1 cellular context compared by ENCODE assay signal in genomic region chr15:41125063-41125669, GRCh38.
TF ChIP-seq lines count a peak whose summit lies in the region.

No MANE protein-coding gene starts in this region.

TF ChIP-seq in HepG2, 621 proteins besides CTCF, POLR2A, EP300 and RAD21 (continued from another document):
- TF ChIP-seq FOXP4 (CRISPR knock-in tag; IDR thresholded peaks at IDR 0.05) (peak; percentile 44; the same call in 1 of the 2 replicates), ZNF333 (CRISPR knock-in tag; IDR thresholded peaks at IDR 0.05; ENCODE audit: borderline replicate concordance) (no peak), REL (CRISPR knock-in tag; conservative IDR thresholded peaks at IDR 0.05) (no peak), ZNF816 (CRISPR knock-in tag; IDR thresholded peaks at IDR 0.05; ENCODE audit: borderline replicate concordance) (no peak), KLF16 (CRISPR knock-in tag; IDR thresholded peaks at IDR 0.05) (no peak), ZNF253 (CRISPR knock-in tag; IDR thresholded peaks at IDR 0.05; ENCODE audit: borderline replicate concordance) (no peak), SALL1 (CRISPR knock-in tag; IDR thresholded peaks at IDR 0.05) (peak; percentile 16; the same call in 1 of the 2 replicates), BCL6 (CRISPR knock-in tag; IDR thresholded peaks at IDR 0.05) (peak; percentile 29; the same call in 1 of the 2 replicates), TEAD3 (CRISPR knock-in tag; optimal IDR thresholded peaks at IDR 0.05; ENCODE audit: borderline replicate concordance) (peak; percentile 64), ARID4A (CRISPR knock-in tag; IDR thresholded peaks at IDR 0.05; ENCODE audit: borderline replicate concordance) (no peak), RBM39 (IDR thresholded peaks at IDR 0.05; ENCODE audit: low read depth, low read length, poor library complexity, severe bottlenecking) (no peak), FOXA3 (CRISPR knock-in tag; IDR thresholded peaks at IDR 0.05) (peak; percentile 67; the same call in 1 of the 2 replicates), PAXIP1 (CRISPR knock-in tag; conservative IDR thresholded peaks at IDR 0.05) (peak; percentile 62), FOXA1 (IDR thresholded peaks at IDR 0.05) (peak; percentile 66), FOXA1 (CRISPR knock-in tag; IDR thresholded peaks at IDR 0.05) (peak; percentile 25; the same call in 1 of the 2 replicates), PCBP2 (optimal IDR thresholded peaks at IDR 0.05; ENCODE audit: low read depth, low read length, poor library complexity, severe bottlenecking) (no peak), FOXP1 (IDR thresholded peaks at IDR 0.05) (no peak), FOXP1 (CRISPR knock-in tag; IDR thresholded peaks at IDR 0.05) (peak; percentile 48; the same call in 1 of the 2 replicates)
- TF ChIP-seq, protein P1, sequence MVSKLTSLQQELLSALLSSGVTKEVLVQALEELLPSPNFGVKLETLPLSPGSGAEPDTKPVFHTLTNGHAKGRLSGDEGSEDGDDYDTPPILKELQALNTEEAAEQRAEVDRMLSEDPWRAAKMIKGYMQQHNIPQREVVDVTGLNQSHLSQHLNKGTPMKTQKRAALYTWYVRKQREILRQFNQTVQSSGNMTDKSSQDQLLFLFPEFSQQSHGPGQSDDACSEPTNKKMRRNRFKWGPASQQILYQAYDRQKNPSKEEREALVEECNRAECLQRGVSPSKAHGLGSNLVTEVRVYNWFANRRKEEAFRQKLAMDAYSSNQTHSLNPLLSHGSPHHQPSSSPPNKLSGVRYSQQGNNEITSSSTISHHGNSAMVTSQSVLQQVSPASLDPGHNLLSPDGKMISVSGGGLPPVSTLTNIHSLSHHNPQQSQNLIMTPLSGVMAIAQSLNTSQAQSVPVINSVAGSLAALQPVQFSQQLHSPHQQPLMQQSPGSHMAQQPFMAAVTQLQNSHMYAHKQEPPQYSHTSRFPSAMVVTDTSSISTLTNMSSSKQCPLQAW (CRISPR knock-in tag; IDR thresholded peaks at IDR 0.05), result no peak
- TF ChIP-seq, protein P2, sequence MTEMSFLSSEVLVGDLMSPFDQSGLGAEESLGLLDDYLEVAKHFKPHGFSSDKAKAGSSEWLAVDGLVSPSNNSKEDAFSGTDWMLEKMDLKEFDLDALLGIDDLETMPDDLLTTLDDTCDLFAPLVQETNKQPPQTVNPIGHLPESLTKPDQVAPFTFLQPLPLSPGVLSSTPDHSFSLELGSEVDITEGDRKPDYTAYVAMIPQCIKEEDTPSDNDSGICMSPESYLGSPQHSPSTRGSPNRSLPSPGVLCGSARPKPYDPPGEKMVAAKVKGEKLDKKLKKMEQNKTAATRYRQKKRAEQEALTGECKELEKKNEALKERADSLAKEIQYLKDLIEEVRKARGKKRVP (CRISPR knock-in tag; IDR thresholded peaks at IDR 0.05), result no peak
